1 cellular context compared by ENCODE assay signal in genomic region chr11:67571443-67571842, GRCh38.
TF ChIP-seq lines count a peak whose summit lies in the region.

No MANE protein-coding gene starts in this region.

TF ChIP-seq in HepG2, 621 proteins besides CTCF, POLR2A, EP300 and RAD21:
- TF ChIP-seq IRF2 (CRISPR knock-in tag; IDR thresholded peaks at IDR 0.05) (no peak), ZNF20 (CRISPR knock-in tag; IDR thresholded peaks at IDR 0.05) (peak; percentile 97), ZNF652 (CRISPR knock-in tag; IDR thresholded peaks at IDR 0.05; ENCODE audit: borderline replicate concordance, low read depth) (peak; percentile 47; the same call in 1 of the 2 replicates), LCORL (IDR thresholded peaks at IDR 0.05) (no peak), LCORL (CRISPR knock-in tag; IDR thresholded peaks at IDR 0.05) (no peak), ZNF639 (CRISPR knock-in tag; conservative IDR thresholded peaks at IDR 0.05) (no peak)
